8 cellular contexts compared by ENCODE assay signal in the genomic region with DNA sequence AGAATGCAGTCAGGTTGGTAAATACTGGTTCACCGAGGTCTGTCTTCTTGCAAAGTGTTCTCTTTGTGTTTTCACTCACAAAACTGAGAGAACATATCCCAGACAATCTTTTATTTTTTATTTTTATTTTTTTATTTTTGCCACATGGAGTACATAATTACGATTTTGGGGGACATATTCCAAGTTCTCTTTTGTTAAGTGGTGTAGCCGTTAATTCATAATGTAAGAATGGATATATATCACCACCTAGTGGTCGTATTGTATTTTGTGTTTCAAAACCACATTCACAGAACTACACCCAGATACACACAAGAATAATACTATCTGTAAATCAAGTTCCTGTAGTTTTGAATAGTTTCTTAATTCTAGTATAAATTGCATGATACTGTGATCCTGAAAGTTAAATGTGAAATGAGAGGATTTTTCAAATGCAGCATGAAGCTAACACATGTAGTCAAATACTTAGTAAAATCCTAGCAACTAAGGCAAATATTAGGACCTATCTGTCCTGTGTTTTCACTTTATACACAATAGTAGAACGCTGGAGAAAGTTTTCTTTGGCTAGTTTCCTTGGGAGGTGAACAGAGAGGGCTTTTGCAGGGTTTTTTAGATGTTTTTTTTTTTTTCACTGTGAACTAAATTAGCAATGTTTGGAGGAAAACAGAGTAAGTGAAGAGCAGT.
DNase-seq lines count a peak whose midpoint lies in the region; ATAC-seq lines count a peak whose summit lies in the region.

No MANE protein-coding gene starts in this region.

- H3K9me3 Mint-ChIP-seq in stimulated activated naive CD8-positive, alpha-beta T cell treated with anti-CD3 and anti-CD28 coated beads, Interleukin-15, amount 100 ng/mL, for 72 hours = no peaks in the 10 kb centered on the region

- no peak overlapping the region for H3K27ac Mint-ChIP-seq in stimulated activated naive CD8-positive, alpha-beta T cell treated with anti-CD3 and anti-CD28 coated beads, Interleukin-15, amount 100 ng/mL, for 72 hours

- no peaks in the 10 kb centered on the region for H3K4me1 Mint-ChIP-seq in stimulated activated naive CD8-positive, alpha-beta T cell treated with anti-CD3 and anti-CD28 coated beads, Interleukin-15, amount 100 ng/mL, for 72 hours

- no peak overlapping the region for H3K4me3 Mint-ChIP-seq in stimulated activated naive CD8-positive, alpha-beta T cell treated with anti-CD3 and anti-CD28 coated beads, Interleukin-15, amount 100 ng/mL, for 72 hours

- H3K27me3 Mint-ChIP-seq in stimulated activated naive CD8-positive, alpha-beta T cell treated with anti-CD3 and anti-CD28 coated beads, Interleukin-15, amount 100 ng/mL, for 72 hours = peaks cover 47% of the 10 kb centered on the region

- peak; percentile 70 for ATAC-seq in HG02870 (IDR thresholded peaks at IDR 0.05; ENCODE audit: unreplicated experiment)
- no peak for ATAC-seq in stimulated activated naive CD8-positive, alpha-beta T cell treated with anti-CD3 and anti-CD28 coated beads, Interleukin-15, amount 100 ng/mL, for 72 hours

- peak; percentile 22 for DNase-seq in NCI-H1105 treated with DMSO at 0.1 percent for 48 hours (lab: John Stamatoyannopoulos, UW)
- DNase-seq in NCI-H1105 (lab: John Stamatoyannopoulos, UW) = no peak
- peak; percentile 64 for DNase-seq in NCI-H69 (lab: John Stamatoyannopoulos, UW)
- DNase-seq in cerebellar cortex (ENCODE audit: low spot score) = peak; percentile 51
- peak; percentile 53 to 64 for DNase-seq in lung microvascular endothelial cell (ENCODE audit: low read depth in 2 of 2)
- DNase-seq in activated CD8-positive, alpha-beta memory T cell treated with anti-CD3 and anti-CD28 coated beads for 24 hours = no peak
- no peak for DNase-seq in stimulated activated naive CD8-positive, alpha-beta T cell treated with anti-CD3 and anti-CD28 coated beads, Interleukin-15, amount 100 ng/mL, for 72 hours

Comparison
In these comparisons a context has a peak if more than half of its experiments do, and no peak if none do; other contexts are left out.
1. DNase-seq: peak in NCI-H1105 treated with DMSO at 0.1 percent for 48 hours (single experiment), NCI-H69 (single experiment), cerebellar cortex (single experiment) and lung microvascular endothelial cell (2 of 2); none in NCI-H1105 (single experiment), activated CD8-positive, alpha-beta memory T cell treated with anti-CD3 and anti-CD28 coated beads for 24 hours (single experiment) and stimulated activated naive CD8-positive, alpha-beta T cell treated with anti-CD3 and anti-CD28 coated beads, Interleukin-15, amount 100 ng/mL, for 72 hours (0 of 2).